In the genomic region with DNA sequence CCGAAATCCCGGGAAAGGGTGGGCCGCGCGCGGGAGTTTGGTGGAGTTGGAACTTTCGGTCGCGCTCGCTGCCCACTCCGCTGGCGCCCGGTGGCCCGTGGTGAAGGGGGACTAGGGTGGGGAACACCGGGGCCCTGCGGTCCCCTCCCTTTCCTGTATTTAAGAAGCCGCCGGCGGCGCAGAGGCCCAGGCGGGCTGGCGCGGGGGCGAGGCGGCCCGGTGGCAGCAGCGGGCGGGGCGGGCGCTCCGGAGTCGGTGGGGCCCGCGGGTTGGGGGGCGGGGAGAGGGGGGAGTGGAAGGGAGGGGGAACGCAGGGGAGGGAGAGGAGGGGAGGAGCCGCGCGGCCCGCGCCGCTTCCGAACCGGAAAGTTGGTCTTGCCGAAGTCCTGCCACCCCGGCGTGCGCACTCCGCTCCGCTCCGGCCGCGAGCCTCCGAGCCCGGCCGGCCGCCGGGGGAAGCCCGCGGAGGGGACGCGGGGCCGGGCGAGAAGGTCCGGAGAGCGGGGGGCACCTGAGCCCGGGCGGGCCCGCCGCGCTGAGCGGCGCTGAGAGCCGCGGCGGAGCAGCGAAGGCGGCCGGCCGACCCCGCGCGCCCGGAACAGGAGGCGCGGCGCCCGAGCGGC, we compare ENCODE assay signal across 11 cellular contexts. TPM values are rescaled to one million over a fixed set of nuclear protein-coding genes. Genes with fewer than 3 reads are reported as not detected.
DNase-seq lines count a peak whose midpoint lies in the region; ATAC-seq, FAIRE-seq and TF ChIP-seq lines count a peak whose summit lies in the region.
"Had no signal": no experiment of that assay in that cellular context is flagged by ENCODE, and none has a peak within 500 bp of the region (broad histone marks: within the 10 kb centered on the region; RNA-seq: fewer than 3 reads in every experiment).

No MANE protein-coding gene starts in this region.

- H3K27me3 ChIP-seq in GM23338 (ENCODE audit: insufficient read depth) (peaks cover 57% of the 10 kb centered on the region), small intestine (ENCODE audit: control insufficient read depth in 2 of 2, insufficient read depth in 2 of 2, low read length in 2 of 2) (peaks cover 29 to 45% of the 10 kb centered on the region in 2 donors)

- H4K20me1 ChIP-seq in GM23338 (replicated peaks; ENCODE audit: insufficient read depth) = peaks cover 5% of the 10 kb centered on the region; the same call in 1 of the 2 replicates

- H2AFZ ChIP-seq in GM23338 = no peak overlapping the region

- no peak for FAIRE-seq in small intestine (lab: Jason Lieb, UNC)

- H3K9me3 Mint-ChIP-seq in GM23338 = peaks cover 7% of the 10 kb centered on the region
- H3K9me3 Mint-ChIP-seq in glutamatergic neuron (ENCODE audit: unreplicated experiment) = peaks cover 16% of the 10 kb centered on the region
- H3K9me3 Mint-ChIP-seq: activated naive CD4-positive, alpha-beta T cell treated with anti-CD3 and anti-CD28 coated beads, Interleukin-2, amount 50 U/mL, for 24 hours had no signal

- H3K36me3 ChIP-seq in GM23338 (ENCODE audit: insufficient read depth) (no peaks in the 10 kb centered on the region), small intestine (ENCODE audit: control insufficient read depth in 2 of 2, insufficient read depth in 2 of 2, low read length in 2 of 2) (no peaks in the 10 kb centered on the region)
- H3K36me3 ChIP-seq: right lobe of liver had no signal

- 2 to 3% (median 3%) methylated on average over 34 to 84 of the region's 89 CpGs for WGBS in small intestine, 3 donors

- H3K79me2 ChIP-seq in GM23338 (replicated peaks; ENCODE audit: insufficient read depth) = peaks cover 20% of the 10 kb centered on the region

- no peaks in the 10 kb centered on the region for H3K9me3 ChIP-seq in small intestine (ENCODE audit: control insufficient read depth, low read depth)
- H3K9me3 ChIP-seq: right lobe of liver had no signal

- H3K4me1 Mint-ChIP-seq in GM23338 (peaks cover 57% of the 10 kb centered on the region), glutamatergic neuron (ENCODE audit: low read depth, unreplicated experiment) (peaks cover 37% of the 10 kb centered on the region)

- H3K4me3 Mint-ChIP-seq in GM23338 = no peak overlapping the region
- no peak overlapping the region for H3K4me3 Mint-ChIP-seq in glutamatergic neuron (ENCODE audit: unreplicated experiment)
- H3K4me3 Mint-ChIP-seq: activated naive CD4-positive, alpha-beta T cell treated with anti-CD3 and anti-CD28 coated beads, Interleukin-2, amount 50 U/mL, for 24 hours had no signal

- H3K9me2 ChIP-seq in GM23338 (ENCODE audit: insufficient read depth) = no peaks in the 10 kb centered on the region

- peak overlapping the region; percentile 53; the same call in 1 of the 2 replicates for H3K4me3 ChIP-seq in GM23338
- peak overlapping the region in 1 of 2 donors; percentile 39 for H3K4me3 ChIP-seq in small intestine (ENCODE audit: low read depth in 1 of 2, low read length in 2 of 2)
- H3K4me3 ChIP-seq: right lobe of liver had no signal

- peaks cover 46% of the 10 kb centered on the region for H3K4me1 ChIP-seq in GM23338 (ENCODE audit: insufficient read depth)
- H3K4me1 ChIP-seq in small intestine (ENCODE audit: control insufficient read depth in 2 of 2, insufficient read depth in 1 of 2, low read depth in 1 of 2, low read length in 1 of 2) = no peaks in the 10 kb centered on the region

- no peak overlapping the region for H3K27ac Mint-ChIP-seq in GM23338
- H3K27ac Mint-ChIP-seq in glutamatergic neuron (ENCODE audit: unreplicated experiment) = no peak overlapping the region
- H3K27ac Mint-ChIP-seq: activated naive CD4-positive, alpha-beta T cell treated with anti-CD3 and anti-CD28 coated beads, Interleukin-2, amount 50 U/mL, for 24 hours; CD4-positive, CD25-positive, alpha-beta regulatory T cell had no signal

- H3K27ac ChIP-seq in GM23338 (ENCODE audit: low read depth) = no peak overlapping the region
- no peak overlapping the region for H3K27ac ChIP-seq in small intestine (ENCODE audit: low read depth in 1 of 2, low read length in 1 of 2)
- H3K27ac ChIP-seq: right lobe of liver had no signal

- H3K36me3 Mint-ChIP-seq in GM23338 (ENCODE audit: low read depth) (peaks cover 5% of the 10 kb centered on the region; the same call in 2 of the 3 replicates), glutamatergic neuron (ENCODE audit: unreplicated experiment) (no peaks in the 10 kb centered on the region)
- H3K36me3 Mint-ChIP-seq: activated naive CD4-positive, alpha-beta T cell treated with anti-CD3 and anti-CD28 coated beads, Interleukin-2, amount 50 U/mL, for 24 hours; CD4-positive, CD25-positive, alpha-beta regulatory T cell had no signal

- H3F3A ChIP-seq in GM23338 (replicated peaks; ENCODE audit: low read depth) = peaks cover 26% of the 10 kb centered on the region

- peak overlapping the region; percentile 82 for H3K4me2 ChIP-seq in GM23338

- peak; percentile 75 for DNase-seq in GM23338 (ENCODE audit: low spot score)
- DNase-seq in NCI-H69 (lab: John Stamatoyannopoulos, UW) = peak; percentile 59
- DNase-seq in glutamatergic neuron = peak; percentile 56
- peak; percentile 74 for DNase-seq in posterior vena cava (ENCODE audit: low spot score)
- DNase-seq in small intestine = no peak
- DNase-seq: CD4-positive, CD25-positive, alpha-beta regulatory T cell; NCI-H510A treated with DMSO at 0.1 percent for 48 hours; right lobe of liver had no signal

- intact Hi-C loops in posterior vena cava (cut with DNase I) = no loop called here

- H3K27me3 Mint-ChIP-seq in GM23338 (ENCODE audit: insufficient read depth, low read depth, poor library complexity) (peaks cover 63% of the 10 kb centered on the region), glutamatergic neuron (ENCODE audit: unreplicated experiment) (peaks cover 28% of the 10 kb centered on the region)

- TF ChIP-seq CTCF in GM23338 (conservative IDR thresholded peaks at IDR 0.05; ENCODE audit: low read depth in 2 of 2) = no peak
- TF ChIP-seq CTCF in glutamatergic neuron (IDR thresholded peaks at IDR 0.05; ENCODE audit: partially characterized antibody, unreplicated experiment) = no peak

- ATAC-seq in GM23338 (peak; percentile 5; the same call in 2 of the 3 replicates), HG02938 (IDR thresholded peaks at IDR 0.05; ENCODE audit: unreplicated experiment) (no peak), GM21367 (IDR thresholded peaks at IDR 0.05; ENCODE audit: unreplicated experiment) (no peak)
- ATAC-seq: right lobe of liver had no signal

TF ChIP-seq in GM23338, 12 proteins besides CTCF, POLR2A, EP300 and RAD21:
- TF ChIP-seq ZNF114 (CRISPR knock-in tag; IDR thresholded peaks at IDR 0.05) (no peak), STAT1 (IDR thresholded peaks at IDR 0.05; ENCODE audit: unreplicated experiment) (no peak), CREB1 (CRISPR knock-in tag; IDR thresholded peaks at IDR 0.05; ENCODE audit: low read depth) (no peak), EZH2 (IDR thresholded peaks at IDR 0.05; ENCODE audit: low read depth, unreplicated experiment) (peak; percentile 21), NANOG (IDR thresholded peaks at IDR 0.05; ENCODE audit: borderline replicate concordance) (no peak)

RNA-seq across cellular contexts. Expression of gene SALL3, which starts 0.4 kb away (rescaled TPM):
- 29.0 and 39.8 TPM in 2 replicates for total RNA-seq in GM23338 (2014; rRNA removed; shearing (Covaris generic))
- polyA plus RNA-seq in GM23338 (2016; fragmentation: Nextera tagmentation; extraction: Ambion mirVana) (11.0 and 16.9 TPM in 2 replicates), small intestine (under 1 TPM in 1 of 3 donors, not detected in 2; 0.01 TPM)
- total RNA-seq in glutamatergic neuron (ENCODE audit: unreplicated experiment) (23.4 TPM), posterior vena cava (not detected)
- total RNA-seq: CD4-positive, CD25-positive, alpha-beta regulatory T cell; right lobe of liver had no signal
- polyA plus RNA-seq: CD4-positive, CD25-positive, alpha-beta regulatory T cell had no signal

Comparison
In these comparisons a context has a peak if more than half of its experiments do, and no peak if none do; other contexts are left out.
1. RNA of gene SALL3, which starts 0.4 kb away (total RNA-seq): 29.0 to 39.8 TPM in GM23338 and 23.4 TPM in glutamatergic neuron (single experiment); not detected in posterior vena cava; every median in the first group is over 10 times any median in the second.